1 cellular context compared by ENCODE assay signal in the genomic region with DNA sequence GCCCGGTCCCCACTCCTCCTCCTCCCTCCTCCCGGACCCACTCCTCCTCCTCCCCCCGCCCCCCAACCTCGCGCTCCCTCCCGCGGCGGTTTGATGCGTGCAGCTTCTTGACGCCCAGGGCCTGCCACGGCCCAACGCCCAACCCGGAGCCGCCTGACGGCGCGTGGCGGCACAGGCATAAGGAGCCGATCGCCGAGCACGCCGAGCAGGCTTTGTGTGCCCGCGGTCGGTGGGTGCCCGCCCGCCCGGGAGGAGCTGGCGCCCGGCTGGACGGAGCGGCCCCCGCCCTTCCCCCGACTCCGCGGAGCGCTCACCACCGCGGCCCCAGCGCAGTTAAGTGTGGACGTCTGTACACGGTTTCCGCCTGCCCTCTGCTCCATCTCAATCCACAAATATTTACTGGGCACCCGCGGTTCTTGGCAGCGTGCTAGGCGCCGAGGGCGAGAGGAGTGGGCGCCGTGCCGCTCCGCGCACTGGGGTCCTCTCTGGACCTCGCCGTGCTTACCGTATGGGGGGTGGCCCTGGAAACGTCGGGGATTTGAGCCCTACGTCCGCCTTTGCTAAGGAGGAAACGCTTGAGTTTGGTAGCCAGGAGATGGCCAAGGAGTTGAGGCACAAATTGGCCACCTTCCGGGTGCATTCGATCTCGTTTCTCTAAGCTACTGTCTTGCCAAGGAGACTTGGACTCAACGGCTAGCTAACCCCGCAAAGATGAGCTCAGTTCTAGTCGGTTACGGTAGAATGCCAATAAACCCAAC.
TF ChIP-seq lines count a peak whose summit lies in the region.

No MANE protein-coding gene starts in this region.

TF ChIP-seq in WTC11, 78 proteins besides CTCF, POLR2A, EP300 and RAD21 (continued from another document and continues in another):
- TF ChIP-seq, protein P1, sequence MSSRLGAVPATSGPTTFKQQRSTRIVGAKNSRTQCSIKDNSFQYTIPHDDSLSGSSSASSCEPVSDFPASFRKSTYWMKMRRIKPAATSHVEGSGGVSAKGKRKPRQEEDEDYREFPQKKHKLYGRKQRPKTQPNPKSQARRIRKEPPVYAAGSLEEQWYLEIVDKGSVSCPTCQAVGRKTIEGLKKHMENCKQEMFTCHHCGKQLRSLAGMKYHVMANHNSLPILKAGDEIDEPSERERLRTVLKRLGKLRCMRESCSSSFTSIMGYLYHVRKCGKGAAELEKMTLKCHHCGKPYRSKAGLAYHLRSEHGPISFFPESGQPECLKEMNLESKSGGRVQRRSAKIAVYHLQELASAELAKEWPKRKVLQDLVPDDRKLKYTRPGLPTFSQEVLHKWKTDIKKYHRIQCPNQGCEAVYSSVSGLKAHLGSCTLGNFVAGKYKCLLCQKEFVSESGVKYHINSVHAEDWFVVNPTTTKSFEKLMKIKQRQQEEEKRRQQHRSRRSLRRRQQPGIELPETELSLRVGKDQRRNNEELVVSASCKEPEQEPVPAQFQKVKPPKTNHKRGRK (CRISPR knock-in tag; IDR thresholded peaks at IDR 0.05; ENCODE audit: borderline replicate concordance), result no peak
- 0 out of 2 replicates have a peak, but pooled peaks have one; percentile 30 for TF ChIP-seq ZNF317 (CRISPR knock-in tag; IDR thresholded peaks at IDR 0.05; ENCODE audit: borderline replicate concordance, low read depth)
- no peak for TF ChIP-seq ZNF138 (CRISPR knock-in tag; conservative IDR thresholded peaks at IDR 0.05)
- no peak for TF ChIP-seq ZNF416 (CRISPR knock-in tag; IDR thresholded peaks at IDR 0.05)
- TF ChIP-seq, protein P2, sequence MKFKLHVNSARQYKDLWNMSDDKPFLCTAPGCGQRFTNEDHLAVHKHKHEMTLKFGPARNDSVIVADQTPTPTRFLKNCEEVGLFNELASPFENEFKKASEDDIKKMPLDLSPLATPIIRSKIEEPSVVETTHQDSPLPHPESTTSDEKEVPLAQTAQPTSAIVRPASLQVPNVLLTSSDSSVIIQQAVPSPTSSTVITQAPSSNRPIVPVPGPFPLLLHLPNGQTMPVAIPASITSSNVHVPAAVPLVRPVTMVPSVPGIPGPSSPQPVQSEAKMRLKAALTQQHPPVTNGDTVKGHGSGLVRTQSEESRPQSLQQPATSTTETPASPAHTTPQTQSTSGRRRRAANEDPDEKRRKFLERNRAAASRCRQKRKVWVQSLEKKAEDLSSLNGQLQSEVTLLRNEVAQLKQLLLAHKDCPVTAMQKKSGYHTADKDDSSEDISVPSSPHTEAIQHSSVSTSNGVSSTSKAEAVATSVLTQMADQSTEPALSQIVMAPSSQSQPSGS (CRISPR knock-in tag; IDR thresholded peaks at IDR 0.05; ENCODE audit: borderline replicate concordance, low read depth), result no peak
- TF ChIP-seq, protein P3, sequence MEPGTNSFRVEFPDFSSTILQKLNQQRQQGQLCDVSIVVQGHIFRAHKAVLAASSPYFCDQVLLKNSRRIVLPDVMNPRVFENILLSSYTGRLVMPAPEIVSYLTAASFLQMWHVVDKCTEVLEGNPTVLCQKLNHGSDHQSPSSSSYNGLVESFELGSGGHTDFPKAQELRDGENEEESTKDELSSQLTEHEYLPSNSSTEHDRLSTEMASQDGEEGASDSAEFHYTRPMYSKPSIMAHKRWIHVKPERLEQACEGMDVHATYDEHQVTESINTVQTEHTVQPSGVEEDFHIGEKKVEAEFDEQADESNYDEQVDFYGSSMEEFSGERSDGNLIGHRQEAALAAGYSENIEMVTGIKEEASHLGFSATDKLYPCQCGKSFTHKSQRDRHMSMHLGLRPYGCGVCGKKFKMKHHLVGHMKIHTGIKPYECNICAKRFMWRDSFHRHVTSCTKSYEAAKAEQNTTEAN (CRISPR knock-in tag; IDR thresholded peaks at IDR 0.05), result peak; percentile 68; the same call in 1 of the 2 replicates
- peak; percentile 88; the same call in 1 of the 2 replicates for TF ChIP-seq ZNF232 (CRISPR knock-in tag; IDR thresholded peaks at IDR 0.05)
- TF ChIP-seq IRF2 (CRISPR knock-in tag; IDR thresholded peaks at IDR 0.05; ENCODE audit: borderline replicate concordance, low read depth), result no peak
- no peak for TF ChIP-seq CREB1 (CRISPR knock-in tag; IDR thresholded peaks at IDR 0.05)
- no peak; the same call in 1 of the 2 replicates for TF ChIP-seq ZNF423 (CRISPR knock-in tag; IDR thresholded peaks at IDR 0.05)
- TF ChIP-seq, protein P4, sequence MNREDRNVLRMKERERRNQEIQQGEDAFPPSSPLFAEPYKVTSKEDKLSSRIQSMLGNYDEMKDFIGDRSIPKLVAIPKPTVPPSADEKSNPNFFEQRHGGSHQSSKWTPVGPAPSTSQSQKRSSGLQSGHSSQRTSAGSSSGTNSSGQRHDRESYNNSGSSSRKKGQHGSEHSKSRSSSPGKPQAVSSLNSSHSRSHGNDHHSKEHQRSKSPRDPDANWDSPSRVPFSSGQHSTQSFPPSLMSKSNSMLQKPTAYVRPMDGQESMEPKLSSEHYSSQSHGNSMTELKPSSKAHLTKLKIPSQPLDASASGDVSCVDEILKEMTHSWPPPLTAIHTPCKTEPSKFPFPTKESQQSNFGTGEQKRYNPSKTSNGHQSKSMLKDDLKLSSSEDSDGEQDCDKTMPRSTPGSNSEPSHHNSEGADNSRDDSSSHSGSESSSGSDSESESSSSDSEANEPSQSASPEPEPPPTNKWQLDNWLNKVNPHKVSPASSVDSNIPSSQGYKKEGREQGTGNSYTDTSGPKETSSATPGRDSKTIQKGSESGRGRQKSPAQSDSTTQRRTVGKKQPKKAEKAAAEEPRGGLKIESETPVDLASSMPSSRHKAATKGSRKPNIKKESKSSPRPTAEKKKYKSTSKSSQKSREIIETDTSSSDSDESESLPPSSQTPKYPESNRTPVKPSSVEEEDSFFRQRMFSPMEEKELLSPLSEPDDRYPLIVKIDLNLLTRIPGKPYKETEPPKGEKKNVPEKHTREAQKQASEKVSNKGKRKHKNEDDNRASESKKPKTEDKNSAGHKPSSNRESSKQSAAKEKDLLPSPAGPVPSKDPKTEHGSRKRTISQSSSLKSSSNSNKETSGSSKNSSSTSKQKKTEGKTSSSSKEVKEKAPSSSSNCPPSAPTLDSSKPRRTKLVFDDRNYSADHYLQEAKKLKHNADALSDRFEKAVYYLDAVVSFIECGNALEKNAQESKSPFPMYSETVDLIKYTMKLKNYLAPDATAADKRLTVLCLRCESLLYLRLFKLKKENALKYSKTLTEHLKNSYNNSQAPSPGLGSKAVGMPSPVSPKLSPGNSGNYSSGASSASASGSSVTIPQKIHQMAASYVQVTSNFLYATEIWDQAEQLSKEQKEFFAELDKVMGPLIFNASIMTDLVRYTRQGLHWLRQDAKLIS (CRISPR knock-in tag; IDR thresholded peaks at IDR 0.05; ENCODE audit: borderline replicate concordance), result no peak
- no peak for TF ChIP-seq TP53 (CRISPR knock-in tag; IDR thresholded peaks at IDR 0.05)
- TF ChIP-seq OVOL2 (CRISPR knock-in tag; IDR thresholded peaks at IDR 0.05; ENCODE audit: borderline replicate concordance), result no peak
- TF ChIP-seq, protein P5, sequence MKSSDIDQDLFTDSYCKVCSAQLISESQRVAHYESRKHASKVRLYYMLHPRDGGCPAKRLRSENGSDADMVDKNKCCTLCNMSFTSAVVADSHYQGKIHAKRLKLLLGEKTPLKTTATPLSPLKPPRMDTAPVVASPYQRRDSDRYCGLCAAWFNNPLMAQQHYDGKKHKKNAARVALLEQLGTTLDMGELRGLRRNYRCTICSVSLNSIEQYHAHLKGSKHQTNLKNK (CRISPR knock-in tag; IDR thresholded peaks at IDR 0.05), result no peak
- TF ChIP-seq TEAD4 (CRISPR knock-in tag; IDR thresholded peaks at IDR 0.05), result no peak
- TF ChIP-seq, protein P6, sequence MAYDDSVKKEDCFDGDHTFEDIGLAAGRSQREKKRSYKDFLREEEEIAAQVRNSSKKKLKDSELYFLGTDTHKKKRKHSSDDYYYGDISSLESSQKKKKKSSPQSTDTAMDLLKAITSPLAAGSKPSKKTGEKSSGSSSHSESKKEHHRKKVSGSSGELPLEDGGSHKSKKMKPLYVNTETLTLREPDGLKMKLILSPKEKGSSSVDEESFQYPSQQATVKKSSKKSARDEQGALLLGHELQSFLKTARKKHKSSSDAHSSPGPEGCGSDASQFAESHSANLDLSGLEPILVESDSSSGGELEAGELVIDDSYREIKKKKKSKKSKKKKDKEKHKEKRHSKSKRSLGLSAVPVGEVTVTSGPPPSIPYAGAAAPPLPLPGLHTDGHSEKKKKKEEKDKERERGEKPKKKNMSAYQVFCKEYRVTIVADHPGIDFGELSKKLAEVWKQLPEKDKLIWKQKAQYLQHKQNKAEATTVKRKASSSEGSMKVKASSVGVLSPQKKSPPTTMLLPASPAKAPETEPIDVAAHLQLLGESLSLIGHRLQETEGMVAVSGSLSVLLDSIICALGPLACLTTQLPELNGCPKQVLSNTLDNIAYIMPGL (CRISPR knock-in tag; IDR thresholded peaks at IDR 0.05), result peak; percentile 85
- 0 out of 2 replicates have a peak, but pooled peaks have one; percentile 46 for TF ChIP-seq EMX1 (CRISPR knock-in tag; IDR thresholded peaks at IDR 0.05)
- no peak for TF ChIP-seq SOX15 (CRISPR knock-in tag; IDR thresholded peaks at IDR 0.05)
- TF ChIP-seq JUN (CRISPR knock-in tag; IDR thresholded peaks at IDR 0.05), result no peak
- TF ChIP-seq CBFB (CRISPR knock-in tag; IDR thresholded peaks at IDR 0.05; ENCODE audit: low read depth), result no peak
- no peak for TF ChIP-seq NR2C2 (CRISPR knock-in tag; IDR thresholded peaks at IDR 0.05)
- TF ChIP-seq, protein P7, sequence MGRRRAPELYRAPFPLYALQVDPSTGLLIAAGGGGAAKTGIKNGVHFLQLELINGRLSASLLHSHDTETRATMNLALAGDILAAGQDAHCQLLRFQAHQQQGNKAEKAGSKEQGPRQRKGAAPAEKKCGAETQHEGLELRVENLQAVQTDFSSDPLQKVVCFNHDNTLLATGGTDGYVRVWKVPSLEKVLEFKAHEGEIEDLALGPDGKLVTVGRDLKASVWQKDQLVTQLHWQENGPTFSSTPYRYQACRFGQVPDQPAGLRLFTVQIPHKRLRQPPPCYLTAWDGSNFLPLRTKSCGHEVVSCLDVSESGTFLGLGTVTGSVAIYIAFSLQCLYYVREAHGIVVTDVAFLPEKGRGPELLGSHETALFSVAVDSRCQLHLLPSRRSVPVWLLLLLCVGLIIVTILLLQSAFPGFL (CRISPR knock-in tag; IDR thresholded peaks at IDR 0.05; ENCODE audit: borderline replicate concordance), result no peak
- TF ChIP-seq ZNF219 (CRISPR knock-in tag; IDR thresholded peaks at IDR 0.05; ENCODE audit: borderline replicate concordance), result peak; percentile 74; the same call in 1 of the 2 replicates
- TF ChIP-seq, protein P8, sequence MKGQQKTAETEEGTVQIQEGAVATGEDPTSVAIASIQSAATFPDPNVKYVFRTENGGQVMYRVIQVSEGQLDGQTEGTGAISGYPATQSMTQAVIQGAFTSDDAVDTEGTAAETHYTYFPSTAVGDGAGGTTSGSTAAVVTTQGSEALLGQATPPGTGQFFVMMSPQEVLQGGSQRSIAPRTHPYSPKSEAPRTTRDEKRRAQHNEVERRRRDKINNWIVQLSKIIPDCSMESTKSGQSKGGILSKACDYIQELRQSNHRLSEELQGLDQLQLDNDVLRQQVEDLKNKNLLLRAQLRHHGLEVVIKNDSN (CRISPR knock-in tag; IDR thresholded peaks at IDR 0.05), result peak; percentile 55; the same call in 1 of the 2 replicates
- 0 out of 2 replicates have a peak, but pooled peaks have one; percentile 56 for TF ChIP-seq ATF1 (CRISPR knock-in tag; IDR thresholded peaks at IDR 0.05)
- peak; percentile 54; the same call in 1 of the 2 replicates for TF ChIP-seq FOXP1 (CRISPR knock-in tag; IDR thresholded peaks at IDR 0.05; ENCODE audit: borderline replicate concordance)
- TF ChIP-seq MYBL2 (CRISPR knock-in tag; IDR thresholded peaks at IDR 0.05), result peak; percentile 93
- peak; percentile 96 for TF ChIP-seq ZNF263 (CRISPR knock-in tag; IDR thresholded peaks at IDR 0.05; ENCODE audit: low read depth)
- TF ChIP-seq GRHL2 (CRISPR knock-in tag; IDR thresholded peaks at IDR 0.05; ENCODE audit: insufficient replicate concordance, severe bottlenecking), result no peak
- TF ChIP-seq RORB (CRISPR knock-in tag; IDR thresholded peaks at IDR 0.05), result no peak
- TF ChIP-seq NR3C1 (CRISPR knock-in tag; conservative IDR thresholded peaks at IDR 0.05; ENCODE audit: low read depth), result no peak
- peak; percentile 92 for TF ChIP-seq FOXK1 (CRISPR knock-in tag; IDR thresholded peaks at IDR 0.05)
- no peak for TF ChIP-seq GTF2I (CRISPR knock-in tag; conservative IDR thresholded peaks at IDR 0.05)
- TF ChIP-seq, protein P9, sequence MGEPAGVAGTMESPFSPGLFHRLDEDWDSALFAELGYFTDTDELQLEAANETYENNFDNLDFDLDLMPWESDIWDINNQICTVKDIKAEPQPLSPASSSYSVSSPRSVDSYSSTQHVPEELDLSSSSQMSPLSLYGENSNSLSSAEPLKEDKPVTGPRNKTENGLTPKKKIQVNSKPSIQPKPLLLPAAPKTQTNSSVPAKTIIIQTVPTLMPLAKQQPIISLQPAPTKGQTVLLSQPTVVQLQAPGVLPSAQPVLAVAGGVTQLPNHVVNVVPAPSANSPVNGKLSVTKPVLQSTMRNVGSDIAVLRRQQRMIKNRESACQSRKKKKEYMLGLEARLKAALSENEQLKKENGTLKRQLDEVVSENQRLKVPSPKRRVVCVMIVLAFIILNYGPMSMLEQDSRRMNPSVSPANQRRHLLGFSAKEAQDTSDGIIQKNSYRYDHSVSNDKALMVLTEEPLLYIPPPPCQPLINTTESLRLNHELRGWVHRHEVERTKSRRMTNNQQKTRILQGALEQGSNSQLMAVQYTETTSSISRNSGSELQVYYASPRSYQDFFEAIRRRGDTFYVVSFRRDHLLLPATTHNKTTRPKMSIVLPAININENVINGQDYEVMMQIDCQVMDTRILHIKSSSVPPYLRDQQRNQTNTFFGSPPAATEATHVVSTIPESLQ (CRISPR knock-in tag; IDR thresholded peaks at IDR 0.05), result no peak
- TF ChIP-seq, protein P10, sequence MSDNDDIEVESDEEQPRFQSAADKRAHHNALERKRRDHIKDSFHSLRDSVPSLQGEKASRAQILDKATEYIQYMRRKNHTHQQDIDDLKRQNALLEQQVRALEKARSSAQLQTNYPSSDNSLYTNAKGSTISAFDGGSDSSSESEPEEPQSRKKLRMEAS (CRISPR knock-in tag; IDR thresholded peaks at IDR 0.05), result peak; percentile 86
- TF ChIP-seq SMAD3 (CRISPR knock-in tag; IDR thresholded peaks at IDR 0.05; ENCODE audit: borderline replicate concordance), result peak; percentile 83; the same call in 1 of the 2 replicates
- no peak for TF ChIP-seq RELA (CRISPR knock-in tag; IDR thresholded peaks at IDR 0.05; ENCODE audit: borderline replicate concordance)
- TF ChIP-seq, protein P11, sequence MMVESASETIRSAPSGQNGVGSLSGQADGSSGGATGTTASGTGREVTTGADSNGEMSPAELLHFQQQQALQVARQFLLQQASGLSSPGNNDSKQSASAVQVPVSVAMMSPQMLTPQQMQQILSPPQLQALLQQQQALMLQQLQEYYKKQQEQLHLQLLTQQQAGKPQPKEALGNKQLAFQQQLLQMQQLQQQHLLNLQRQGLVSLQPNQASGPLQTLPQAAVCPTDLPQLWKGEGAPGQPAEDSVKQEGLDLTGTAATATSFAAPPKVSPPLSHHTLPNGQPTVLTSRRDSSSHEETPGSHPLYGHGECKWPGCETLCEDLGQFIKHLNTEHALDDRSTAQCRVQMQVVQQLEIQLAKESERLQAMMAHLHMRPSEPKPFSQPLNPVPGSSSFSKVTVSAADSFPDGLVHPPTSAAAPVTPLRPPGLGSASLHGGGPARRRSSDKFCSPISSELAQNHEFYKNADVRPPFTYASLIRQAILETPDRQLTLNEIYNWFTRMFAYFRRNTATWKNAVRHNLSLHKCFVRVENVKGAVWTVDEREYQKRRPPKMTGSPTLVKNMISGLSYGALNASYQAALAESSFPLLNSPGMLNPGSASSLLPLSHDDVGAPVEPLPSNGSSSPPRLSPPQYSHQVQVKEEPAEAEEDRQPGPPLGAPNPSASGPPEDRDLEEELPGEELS (CRISPR knock-in tag; IDR thresholded peaks at IDR 0.05), result peak; percentile 91
- TF ChIP-seq ETV6 (CRISPR knock-in tag; IDR thresholded peaks at IDR 0.05), result peak; percentile 90
- TF ChIP-seq NFYB (CRISPR knock-in tag; conservative IDR thresholded peaks at IDR 0.05; ENCODE audit: low read depth), result peak; percentile 78
- TF ChIP-seq PRRX2 (CRISPR knock-in tag; IDR thresholded peaks at IDR 0.05), result no peak
